ENCODE assay signal across 22 cellular contexts in the genomic region with DNA sequence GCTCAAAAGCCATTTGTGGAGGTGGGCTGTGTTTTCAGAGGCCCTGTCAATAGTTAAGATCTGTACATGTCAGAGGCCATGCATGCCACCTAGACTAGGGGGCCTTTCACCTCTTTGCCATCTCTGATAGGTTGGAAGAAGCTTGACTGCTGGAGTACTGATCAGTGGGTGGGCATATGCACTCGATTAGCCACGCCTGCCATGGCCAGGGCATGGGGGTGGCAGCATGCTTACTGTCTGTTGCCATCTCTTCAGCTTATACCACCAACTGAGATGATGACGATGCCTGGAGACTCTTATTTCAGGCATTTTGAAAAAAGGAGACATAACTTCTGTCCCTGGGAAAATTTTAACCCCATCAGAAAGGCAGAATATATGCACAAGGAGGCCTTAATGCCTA.
"Had no signal": no experiment of that assay in that cellular context is flagged by ENCODE, and none has a peak within 500 bp of the region (broad histone marks: within the 10 kb centered on the region; RNA-seq: fewer than 3 reads in every experiment).

No MANE protein-coding gene starts in this region.

- H3K27ac Mint-ChIP-seq: progenitor cell of endocrine pancreas had no signal

- H3K4me2 ChIP-seq: neural progenitor cell had no signal

- H3K36me3 ChIP-seq: esophagus muscularis mucosa, gastrocnemius medialis, neural progenitor cell, pancreas, thoracic aorta, transverse colon had no signal

- H3K9me3 Mint-ChIP-seq: naive thymus-derived CD8-positive, alpha-beta T cell; neural progenitor cell had no signal

- H2AFZ ChIP-seq: neural progenitor cell had no signal

- H3K4me3 Mint-ChIP-seq: naive thymus-derived CD8-positive, alpha-beta T cell had no signal

- ATAC-seq: gastrocnemius medialis; heart right ventricle; left lobe of liver; mucosa of descending colon; naive thymus-derived CD8-positive, alpha-beta T cell; pancreas; right cardiac atrium had no signal

- H3K9ac ChIP-seq: neural progenitor cell had no signal

- DNase-seq: effector memory CD4-positive, alpha-beta T cell; gastrocnemius medialis; heart right ventricle; hypothalamus; islet precursor cell; mucosa of descending colon; naive thymus-derived CD8-positive, alpha-beta T cell; occipital lobe; pancreas; right cardiac atrium; small intestine; stimulated activated CD4-positive, alpha-beta T cell treated with anti-CD3 and anti-CD28 coated beads, Interleukin-12 subunit alpha, Interleukin-12 subunit beta, amount 100 ng/mL, for 4 hours; stimulated activated naive CD4-positive, alpha-beta T cell; stomach; substantia nigra; transverse colon had no signal

- H3K4me3 ChIP-seq: esophagus muscularis mucosa, gastrocnemius medialis, heart right ventricle, mucosa of descending colon, neural progenitor cell, pancreas, stomach, thoracic aorta, transverse colon had no signal

- H3K4me1 ChIP-seq: esophagus muscularis mucosa, pancreas had no signal

- H3K9me3 ChIP-seq: esophagus muscularis mucosa, gastrocnemius medialis, heart right ventricle, mucosa of descending colon, pancreas, stomach, thoracic aorta, transverse colon had no signal

- H3K27me3 ChIP-seq: esophagus muscularis mucosa, gastrocnemius medialis, heart right ventricle, neural progenitor cell, pancreas, stomach, transverse colon had no signal

- H3K27me3 Mint-ChIP-seq: naive thymus-derived CD8-positive, alpha-beta T cell; progenitor cell of endocrine pancreas had no signal

- H3K27ac ChIP-seq: epithelial cell of prostate, esophagus muscularis mucosa, gastrocnemius medialis, heart right ventricle, neural progenitor cell, pancreas, stomach, thoracic aorta, transverse colon had no signal
